In the genomic region with DNA sequence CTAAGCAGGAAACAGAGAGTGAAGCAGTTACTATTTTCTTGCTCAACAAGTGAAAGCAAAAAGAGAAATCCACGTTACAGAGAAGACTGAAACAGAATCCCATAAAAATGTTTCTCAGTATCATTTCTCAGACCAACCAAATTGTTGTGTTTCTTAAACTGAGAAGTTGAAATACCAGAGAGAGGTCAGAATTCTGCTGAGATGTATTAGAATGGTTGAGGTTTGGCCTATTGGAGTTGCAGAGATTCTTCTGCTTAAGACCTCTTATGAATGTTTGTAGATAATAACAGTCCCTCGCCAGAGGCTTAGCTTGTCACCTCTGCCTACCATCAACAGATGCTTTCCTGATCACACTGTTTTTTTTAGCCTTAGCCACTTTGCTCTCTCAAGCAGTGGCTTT, we compare ENCODE assay signal across 32 cellular contexts.
"Had no signal": no experiment of that assay in that cellular context is flagged by ENCODE, and none has a peak within 500 bp of the region (broad histone marks: within the 10 kb centered on the region; RNA-seq: fewer than 3 reads in every experiment).

No MANE protein-coding gene starts in this region.

- H3K4me1 Mint-ChIP-seq: activated CD4-positive, alpha-beta T cell treated with anti-CD3 and anti-CD28 coated beads, Interleukin-2, amount 10 ng/mL, durations not matched to agents 24 days and 14 days; activated naive CD8-positive, alpha-beta T cell treated with anti-CD3 and anti-CD28 coated beads for 36 hours; brain; immature natural killer cell; naive thymus-derived CD8-positive, alpha-beta T cell; stimulated activated effector memory CD8-positive, alpha-beta T cell treated with anti-CD3 and anti-CD28 coated beads, Interleukin-12 subunit alpha, Interleukin-12 subunit beta, amount 100 ng/mL, for 72 hours had no signal

- H3K36me3 Mint-ChIP-seq: activated CD4-positive, alpha-beta memory T cell treated with anti-CD3 and anti-CD28 coated beads for 36 hours; activated naive CD8-positive, alpha-beta T cell treated with anti-CD3 and anti-CD28 coated beads for 36 hours; brain; immature natural killer cell; stimulated activated effector memory CD8-positive, alpha-beta T cell treated with anti-CD3 and anti-CD28 coated beads, Interleukin-12 subunit alpha, Interleukin-12 subunit beta, amount 100 ng/mL, for 72 hours; type B pancreatic cell had no signal

- H3K27ac Mint-ChIP-seq: activated CD4-positive, alpha-beta memory T cell treated with anti-CD3 and anti-CD28 coated beads for 36 hours; activated CD4-positive, alpha-beta T cell treated with anti-CD3 and anti-CD28 coated beads, Interleukin-2, amount 10 ng/mL, durations not matched to agents 24 days and 14 days; activated naive CD4-positive, alpha-beta T cell treated with anti-CD3 and anti-CD28 coated beads for 36 hours; activated naive CD8-positive, alpha-beta T cell treated with anti-CD3 and anti-CD28 coated beads for 36 hours; activated T-helper 1 cell treated with anti-CD3 and anti-CD28 coated beads, Interleukin-12 subunit alpha, Interleukin-12 subunit beta, Interleukin-2, Interleukin-4 antibody, amounts not matched to agents 30 ng/mL and 10 ng/mL and 1 ng/mL, durations not matched to agents 14 hours and 24 hours and 36 hours; brain; effector memory CD8-positive, alpha-beta T cell; immature natural killer cell; naive thymus-derived CD8-positive, alpha-beta T cell; stimulated activated effector memory CD8-positive, alpha-beta T cell treated with anti-CD3 and anti-CD28 coated beads, Interleukin-12 subunit alpha, Interleukin-12 subunit beta, amount 100 ng/mL, for 72 hours; stimulated activated naive CD8-positive, alpha-beta T cell treated with anti-CD3 and anti-CD28 coated beads, Interleukin-15, Interleukin-2, amounts not matched to agents 100 ng/mL and 50 ng/mL, for 24 hours; T-helper 1 cell treated with Interleukin-12 subunit alpha and Interleukin-12 subunit beta and Interleukin-4 antibody, amounts not matched to agents 30 μg/mL and 1 μg/mL, for 36 hours; type B pancreatic cell had no signal

- H3K27me3 ChIP-seq: ascending aorta, cardiac muscle cell, foreskin keratinocyte, right lobe of liver, uterus had no signal

- H3K4me3 ChIP-seq: ascending aorta, cardiac muscle cell, coronary artery, heart left ventricle, right lobe of liver, uterus had no signal

- H3K4me3 Mint-ChIP-seq: activated CD4-positive, alpha-beta memory T cell treated with anti-CD3 and anti-CD28 coated beads for 36 hours; activated CD4-positive, alpha-beta T cell treated with anti-CD3 and anti-CD28 coated beads, Interleukin-2, amount 10 ng/mL, durations not matched to agents 24 days and 14 days; activated naive CD4-positive, alpha-beta T cell treated with anti-CD3 and anti-CD28 coated beads for 36 hours; activated naive CD8-positive, alpha-beta T cell treated with anti-CD3 and anti-CD28 coated beads for 36 hours; activated T-helper 1 cell treated with anti-CD3 and anti-CD28 coated beads, Interleukin-12 subunit alpha, Interleukin-12 subunit beta, Interleukin-2, Interleukin-4 antibody, amounts not matched to agents 30 ng/mL and 10 ng/mL and 1 ng/mL, durations not matched to agents 14 hours and 24 hours and 36 hours; brain; effector memory CD8-positive, alpha-beta T cell; immature natural killer cell; naive thymus-derived CD8-positive, alpha-beta T cell; stimulated activated effector memory CD8-positive, alpha-beta T cell treated with anti-CD3 and anti-CD28 coated beads, Interleukin-12 subunit alpha, Interleukin-12 subunit beta, amount 100 ng/mL, for 72 hours; stimulated activated naive CD8-positive, alpha-beta T cell treated with anti-CD3 and anti-CD28 coated beads, Interleukin-15, Interleukin-2, amounts not matched to agents 100 ng/mL and 50 ng/mL, for 24 hours; T-helper 1 cell treated with Interleukin-12 subunit alpha and Interleukin-12 subunit beta and Interleukin-4 antibody, amounts not matched to agents 30 μg/mL and 1 μg/mL, for 36 hours; type B pancreatic cell had no signal

- H3K9me3 Mint-ChIP-seq: type B pancreatic cell had no signal

- H3K4me1 ChIP-seq: ascending aorta, foreskin keratinocyte, heart left ventricle, right lobe of liver, uterus had no signal

- H3K27me3 Mint-ChIP-seq: activated CD4-positive, alpha-beta memory T cell treated with anti-CD3 and anti-CD28 coated beads for 36 hours; activated CD4-positive, alpha-beta T cell treated with anti-CD3 and anti-CD28 coated beads, Interleukin-2, amount 10 ng/mL, durations not matched to agents 24 days and 14 days; activated naive CD8-positive, alpha-beta T cell treated with anti-CD3 and anti-CD28 coated beads for 36 hours; brain; effector memory CD8-positive, alpha-beta T cell; stimulated activated naive CD8-positive, alpha-beta T cell treated with anti-CD3 and anti-CD28 coated beads, Interleukin-15, Interleukin-2, amounts not matched to agents 100 ng/mL and 50 ng/mL, for 24 hours; type B pancreatic cell had no signal

- DNase-seq: activated CD4-positive, alpha-beta memory T cell treated with anti-CD3 and anti-CD28 coated beads for 36 hours; activated CD4-positive, alpha-beta T cell treated with anti-CD3 and anti-CD28 coated beads, Interleukin-2, amount 10 ng/mL, durations not matched to agents 24 days and 14 days; activated CD4-positive, CD25-positive, alpha-beta regulatory T cell treated with anti-CD3 and anti-CD28 coated beads, Interleukin-2, amount 50 U/mL, for 72 hours; activated CD8-positive, alpha-beta memory T cell treated with anti-CD3 and anti-CD28 coated beads, Interleukin-2, amount 50 U/mL, for 4 hours; activated effector memory CD4-positive, alpha-beta T cell treated with anti-CD3 and anti-CD28 coated beads, Interleukin-2, amount 50 U/mL, for 16 hours; activated naive CD4-positive, alpha-beta T cell treated with anti-CD3 and anti-CD28 coated beads for 36 hours; activated naive CD8-positive, alpha-beta T cell treated with anti-CD3 and anti-CD28 coated beads for 36 hours; activated T-cell treated with anti-CD3 and anti-CD28 coated beads, Interleukin-2, amount 50 U/mL, for 1 hour; cerebellar nuclear complex; effector memory CD8-positive, alpha-beta T cell; erythroblast; foreskin keratinocyte; heart left ventricle; hypothalamus; immature natural killer cell; kidney; left colon; naive thymus-derived CD8-positive, alpha-beta T cell; right lobe of liver; stimulated activated CD4-positive, alpha-beta T cell treated with anti-CD3 and anti-CD28 coated beads, Interleukin-12 subunit alpha, Interleukin-12 subunit beta, amount 100 ng/mL, for 4 hours; stimulated activated CD4-positive, alpha-beta T cell treated with anti-CD3 and anti-CD28 coated beads, Interleukin-4, amount 100 ng/mL, for 1 hour; T1000; uterus had no signal

- H3K9me3 ChIP-seq: ascending aorta, heart left ventricle, right lobe of liver, uterus had no signal

- H3K36me3 ChIP-seq: ascending aorta, cardiac muscle cell, heart left ventricle, right lobe of liver, uterus had no signal

- H3K27ac ChIP-seq: ascending aorta, cardiac muscle cell, coronary artery, foreskin keratinocyte, heart left ventricle, right lobe of liver, uterus had no signal

- ATAC-seq: effector memory CD8-positive, alpha-beta T cell; foreskin keratinocyte; heart left ventricle; left colon; naive thymus-derived CD8-positive, alpha-beta T cell; right lobe of liver; stimulated activated effector memory CD8-positive, alpha-beta T cell treated with anti-CD3 and anti-CD28 coated beads, Interleukin-12 subunit alpha, Interleukin-12 subunit beta, amount 100 ng/mL, for 72 hours had no signal
